In the genomic region with DNA sequence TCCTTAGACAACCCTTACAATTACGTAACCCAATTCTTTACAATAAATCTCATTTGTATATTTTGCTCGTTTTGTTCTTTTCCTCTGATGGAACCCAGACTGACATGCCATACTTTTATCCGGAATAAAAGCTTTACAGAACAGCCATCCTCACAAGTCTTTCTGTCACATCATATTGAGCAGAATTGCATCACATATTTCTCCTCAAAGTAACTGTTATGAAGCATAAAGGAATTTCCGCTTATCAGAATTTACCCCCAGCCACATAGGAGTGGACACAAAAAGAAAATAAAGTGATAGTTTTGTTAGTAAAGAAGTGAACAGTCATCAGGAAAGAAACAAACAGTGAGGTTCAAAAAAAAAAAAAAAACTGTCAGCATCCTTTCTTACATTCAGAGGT, we compare ENCODE assay signal across 17 cellular contexts.
"Had no signal": no experiment of that assay in that cellular context is flagged by ENCODE, and none has a peak within 500 bp of the region (broad histone marks: within the 10 kb centered on the region; RNA-seq: fewer than 3 reads in every experiment).

No MANE protein-coding gene starts in this region.

- H3K36me3 ChIP-seq: gastroesophageal sphincter, left ventricle myocardium inferior, lower lobe of right lung, ovary, suprapubic skin, thyroid gland had no signal

- H3K27ac ChIP-seq: gastroesophageal sphincter, left ventricle myocardium inferior, lower lobe of right lung, ovary, suprapubic skin, thyroid gland had no signal

- H3K27me3 ChIP-seq: gastroesophageal sphincter, ovary, suprapubic skin, thyroid gland had no signal

- H3K9me3 ChIP-seq: gastroesophageal sphincter, left ventricle myocardium inferior, lower lobe of right lung, ovary, suprapubic skin, thyroid gland had no signal

- H3K4me1 ChIP-seq: gastroesophageal sphincter, left ventricle myocardium inferior, lower lobe of right lung, suprapubic skin, thyroid gland had no signal

- ATAC-seq: gastroesophageal sphincter; left cardiac atrium; lower lobe of right lung; natural killer cell; right cardiac atrium; stimulated activated naive CD8-positive, alpha-beta T cell treated with anti-CD3 and anti-CD28 coated beads, Interleukin-15, Interleukin-2, amounts not matched to agents 100 U/mL and 50 U/mL, for 24 hours had no signal

- H3K4me3 ChIP-seq: gastroesophageal sphincter, left ventricle myocardium inferior, lower lobe of right lung, ovary, suprapubic skin, thyroid gland had no signal

- DNase-seq: effector CD4-positive, alpha-beta T cell; foreskin fibroblast; immature natural killer cell; kidney; left cardiac atrium; left ventricle myocardium inferior; lower lobe of right lung; natural killer cell; nucleus accumbens; ovary; right cardiac atrium; small intestine; stimulated activated CD4-positive, alpha-beta T cell treated with anti-CD3 and anti-CD28 coated beads, Interleukin-2, amount 100 ng/mL, for 48 hours; stimulated activated naive CD8-positive, alpha-beta T cell treated with anti-CD3 and anti-CD28 coated beads, Interleukin-15, Interleukin-2, amounts not matched to agents 100 U/mL and 50 U/mL, for 24 hours; thyroid gland had no signal
